16 cellular contexts compared by ENCODE assay signal in the genomic region with DNA sequence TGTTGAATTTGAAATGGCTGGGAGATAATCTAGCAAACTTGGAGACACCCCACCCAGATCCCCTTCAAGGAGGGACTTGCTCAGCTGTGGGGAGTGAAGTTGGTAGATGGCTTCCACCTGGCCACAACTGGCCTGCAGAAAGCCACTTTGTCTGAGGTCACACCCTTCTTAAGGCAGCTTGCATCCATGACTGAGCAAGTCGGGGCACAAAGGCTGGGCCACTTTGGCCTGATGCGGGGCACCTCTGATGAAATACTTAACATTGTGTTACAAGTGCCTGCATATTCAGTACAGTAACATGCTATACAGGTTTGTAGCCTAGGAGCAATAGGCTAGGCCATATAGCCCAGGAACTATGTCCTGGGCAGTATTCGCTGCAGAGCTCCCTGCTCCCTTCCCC. TPM values are rescaled to one million over a fixed set of nuclear protein-coding genes. Genes with fewer than 3 reads are reported as not detected.
A peak's percentile ranks its signal among the peaks of the same experiment; 100 is the strongest.
DNase-seq lines count a peak whose midpoint lies in the region; ATAC-seq and TF ChIP-seq lines count a peak whose summit lies in the region.
"Had no signal": no experiment of that assay in that cellular context is flagged by ENCODE, and none has a peak within 500 bp of the region (broad histone marks: within the 10 kb centered on the region; RNA-seq: fewer than 3 reads in every experiment).

No MANE protein-coding gene starts in this region.

- no peak for TF ChIP-seq POLR2A in NB4 (IDR thresholded peaks at IDR 0.05; ENCODE audit: extremely low read depth, insufficient read length)

- no peak for DNase-seq in stimulated activated naive CD8-positive, alpha-beta T cell treated with anti-CD3 and anti-CD28 coated beads, Interleukin-15, amount 100 ng/mL, for 72 hours
- DNase-seq in stimulated activated naive CD8-positive, alpha-beta T cell treated with anti-CD3 and anti-CD28 coated beads, Interleukin-15, Interleukin-2, amounts not matched to agents 100 U/mL and 50 U/mL, for 24 hours = no peak
- DNase-seq in NB4 (ENCODE audit: low read depth) (peak; percentile 57), chondrocyte (ENCODE audit: low spot score) (no peak), iPS-NIHi7 (ENCODE audit: extremely low spot score) (no peak)
- no peak for DNase-seq in stimulated activated effector memory CD8-positive, alpha-beta T cell treated with anti-CD3 and anti-CD28 coated beads, Interleukin-12 subunit alpha, Interleukin-12 subunit beta, amount 100 ng/mL, for 72 hours (ENCODE audit: low spot score in 2 of 2)
- no peak for DNase-seq in activated naive CD8-positive, alpha-beta T cell treated with anti-CD3 and anti-CD28 coated beads for 36 hours
- DNase-seq: C1 segment of cervical spinal cord; CD8-positive, alpha-beta memory T cell; DMS53; GM23248 had no signal

- H3K4me3 ChIP-seq in NB4 (ENCODE audit: low read depth, low read length) = no peak overlapping the region
- H3K4me3 ChIP-seq: GM12878, GM23248 had no signal

- H3K36me3 Mint-ChIP-seq in stimulated activated effector memory CD8-positive, alpha-beta T cell treated with anti-CD3 and anti-CD28 coated beads, Interleukin-12 subunit alpha, Interleukin-12 subunit beta, amount 100 ng/mL, for 72 hours = peaks cover 31% of the 10 kb centered on the region
- peaks cover 5% of the 10 kb centered on the region for H3K36me3 Mint-ChIP-seq in activated naive CD8-positive, alpha-beta T cell treated with anti-CD3 and anti-CD28 coated beads for 36 hours
- peaks cover 16% of the 10 kb centered on the region for H3K36me3 Mint-ChIP-seq in chondrocyte (ENCODE audit: low read depth)

- no peaks in the 10 kb centered on the region for H3K4me1 Mint-ChIP-seq in stimulated activated naive CD8-positive, alpha-beta T cell treated with anti-CD3 and anti-CD28 coated beads, Interleukin-15, amount 100 ng/mL, for 72 hours
- H3K4me1 Mint-ChIP-seq in stimulated activated effector memory CD8-positive, alpha-beta T cell treated with anti-CD3 and anti-CD28 coated beads, Interleukin-12 subunit alpha, Interleukin-12 subunit beta, amount 100 ng/mL, for 72 hours = no peaks in the 10 kb centered on the region
- no peaks in the 10 kb centered on the region for H3K4me1 Mint-ChIP-seq in activated naive CD8-positive, alpha-beta T cell treated with anti-CD3 and anti-CD28 coated beads for 36 hours
- H3K4me1 Mint-ChIP-seq in chondrocyte (ENCODE audit: low read depth) = peaks cover 5% of the 10 kb centered on the region

- H3K27me3 Mint-ChIP-seq in stimulated activated naive CD8-positive, alpha-beta T cell treated with anti-CD3 and anti-CD28 coated beads, Interleukin-15, amount 100 ng/mL, for 72 hours = no peaks in the 10 kb centered on the region
- no peaks in the 10 kb centered on the region for H3K27me3 Mint-ChIP-seq in activated naive CD8-positive, alpha-beta T cell treated with anti-CD3 and anti-CD28 coated beads for 36 hours
- no peaks in the 10 kb centered on the region for H3K27me3 Mint-ChIP-seq in chondrocyte (ENCODE audit: low read depth)
- H3K27me3 Mint-ChIP-seq: B cell; CD8-positive, alpha-beta memory T cell; IgD-negative memory B cell had no signal

- no peak for TF ChIP-seq CTCF in NB4 (IDR thresholded peaks at IDR 0.05; ENCODE audit: low read depth, low read length)
- no peak for TF ChIP-seq CTCF in chondrocyte (IDR thresholded peaks at IDR 0.05)

- no peak overlapping the region for H3K27ac Mint-ChIP-seq in stimulated activated naive CD8-positive, alpha-beta T cell treated with anti-CD3 and anti-CD28 coated beads, Interleukin-15, amount 100 ng/mL, for 72 hours
- H3K27ac Mint-ChIP-seq in stimulated activated effector memory CD8-positive, alpha-beta T cell treated with anti-CD3 and anti-CD28 coated beads, Interleukin-12 subunit alpha, Interleukin-12 subunit beta, amount 100 ng/mL, for 72 hours = peak overlapping the region; percentile 29
- H3K27ac Mint-ChIP-seq in activated naive CD8-positive, alpha-beta T cell treated with anti-CD3 and anti-CD28 coated beads for 36 hours = no peak overlapping the region
- H3K27ac Mint-ChIP-seq in chondrocyte (ENCODE audit: unreplicated experiment) = no peak overlapping the region
- H3K27ac Mint-ChIP-seq: B cell had no signal

- no peaks in the 10 kb centered on the region for H3K9me3 Mint-ChIP-seq in stimulated activated naive CD8-positive, alpha-beta T cell treated with anti-CD3 and anti-CD28 coated beads, Interleukin-15, amount 100 ng/mL, for 72 hours
- H3K9me3 Mint-ChIP-seq in stimulated activated effector memory CD8-positive, alpha-beta T cell treated with anti-CD3 and anti-CD28 coated beads, Interleukin-12 subunit alpha, Interleukin-12 subunit beta, amount 100 ng/mL, for 72 hours = no peaks in the 10 kb centered on the region
- no peaks in the 10 kb centered on the region for H3K9me3 Mint-ChIP-seq in activated naive CD8-positive, alpha-beta T cell treated with anti-CD3 and anti-CD28 coated beads for 36 hours
- H3K9me3 Mint-ChIP-seq in chondrocyte (ENCODE audit: low read depth) = no peaks in the 10 kb centered on the region
- H3K9me3 Mint-ChIP-seq: CD8-positive, alpha-beta memory T cell; IgD-negative memory B cell had no signal

- ATAC-seq in stimulated activated naive CD8-positive, alpha-beta T cell treated with anti-CD3 and anti-CD28 coated beads, Interleukin-15, amount 100 ng/mL, for 72 hours = peak; percentile 20
- no peak for ATAC-seq in stimulated activated naive CD8-positive, alpha-beta T cell treated with anti-CD3 and anti-CD28 coated beads, Interleukin-15, Interleukin-2, amounts not matched to agents 100 U/mL and 50 U/mL, for 24 hours
- ATAC-seq in esophagus mucosa = peak; percentile 82
- ATAC-seq in stimulated activated effector memory CD8-positive, alpha-beta T cell treated with anti-CD3 and anti-CD28 coated beads, Interleukin-12 subunit alpha, Interleukin-12 subunit beta, amount 100 ng/mL, for 72 hours = no peak
- ATAC-seq: GM12878, HCT116 had no signal

- no peak overlapping the region for H3K4me3 Mint-ChIP-seq in stimulated activated naive CD8-positive, alpha-beta T cell treated with anti-CD3 and anti-CD28 coated beads, Interleukin-15, amount 100 ng/mL, for 72 hours
- H3K4me3 Mint-ChIP-seq in stimulated activated effector memory CD8-positive, alpha-beta T cell treated with anti-CD3 and anti-CD28 coated beads, Interleukin-12 subunit alpha, Interleukin-12 subunit beta, amount 100 ng/mL, for 72 hours = no peak overlapping the region
- H3K4me3 Mint-ChIP-seq in activated naive CD8-positive, alpha-beta T cell treated with anti-CD3 and anti-CD28 coated beads for 36 hours = no peak overlapping the region
- H3K4me3 Mint-ChIP-seq in chondrocyte (ENCODE audit: unreplicated experiment) = no peak overlapping the region
- H3K4me3 Mint-ChIP-seq: B cell, IgD-negative memory B cell had no signal

RNA-seq across cellular contexts. Expression of a gene that starts 13.4 kb away (rescaled TPM):
- total RNA-seq in esophagus mucosa (2,683 TPM), chondrocyte (2,015 to 2,317 TPM (median 2,049 TPM) in 3 replicates)
- 1,000 to 10,000 TPM; 3,900 to 3,940 TPM for total RNA-seq in activated naive CD8-positive, alpha-beta T cell treated with anti-CD3 and anti-CD28 coated beads for 36 hours

Comparison
In these comparisons a context has a peak if more than half of its experiments do, and no peak if none do; other contexts are left out.
1. ATAC-seq: peak in stimulated activated naive CD8-positive, alpha-beta T cell treated with anti-CD3 and anti-CD28 coated beads, Interleukin-15, amount 100 ng/mL, for 72 hours (single experiment) and esophagus mucosa (single experiment); none in stimulated activated naive CD8-positive, alpha-beta T cell treated with anti-CD3 and anti-CD28 coated beads, Interleukin-15, Interleukin-2, amounts not matched to agents 100 U/mL and 50 U/mL, for 24 hours (single experiment) and stimulated activated effector memory CD8-positive, alpha-beta T cell treated with anti-CD3 and anti-CD28 coated beads, Interleukin-12 subunit alpha, Interleukin-12 subunit beta, amount 100 ng/mL, for 72 hours (single experiment).